8 cellular contexts compared by ENCODE assay signal in genomic region chr15:51401872-51402517, GRCh38.
DNase-seq lines count a peak whose midpoint lies in the region; ATAC-seq and TF ChIP-seq lines count a peak whose summit lies in the region.

No MANE protein-coding gene starts in this region.

- TF ChIP-seq CTCF in GM12874 (IDR thresholded peaks at IDR 0.05; ENCODE audit: insufficient read depth, low read depth, low read length) (peak; percentile 74), foreskin fibroblast (IDR thresholded peaks at IDR 0.05; ENCODE audit: low read depth, low read length) (peak; percentile 73), natural killer cell (IDR thresholded peaks at IDR 0.05) (no peak)

- no peak overlapping the region for H3K27ac Mint-ChIP-seq in effector memory CD8-positive, alpha-beta T cell
- no peak overlapping the region for H3K27ac Mint-ChIP-seq in natural killer cell

- H3K4me3 ChIP-seq in foreskin fibroblast (ENCODE audit: low read depth in 1 of 2, low read length in 2 of 2): no peak overlapping the region

- peak; percentile 32 for DNase-seq in A172 (ENCODE audit: low spot score)
- DNase-seq in RPMI8226: peak; percentile 49
- peak; percentile 18 to 64 for DNase-seq in foreskin fibroblast
- DNase-seq in posterior vena cava (ENCODE audit: low spot score): peak; percentile 85
- no peak for DNase-seq in NCI-H1436 (lab: John Stamatoyannopoulos, UW)
- DNase-seq in effector memory CD8-positive, alpha-beta T cell: no peak
- no peak for DNase-seq in natural killer cell

- no peak for ATAC-seq in effector memory CD8-positive, alpha-beta T cell (replicated peaks)
- ATAC-seq in natural killer cell: no peak

- H3K9me3 Mint-ChIP-seq in effector memory CD8-positive, alpha-beta T cell: no peaks in the 10 kb centered on the region
- no peaks in the 10 kb centered on the region for H3K9me3 Mint-ChIP-seq in natural killer cell

- H3K4me1 Mint-ChIP-seq in effector memory CD8-positive, alpha-beta T cell (ENCODE audit: low read depth in 2 of 2): peaks cover 0 to 6% of the 10 kb centered on the region in 2 donors
- H3K4me1 Mint-ChIP-seq in natural killer cell: peaks cover 0 to 5% of the 10 kb centered on the region in 2 donors

- no peaks in the 10 kb centered on the region for H3K36me3 Mint-ChIP-seq in effector memory CD8-positive, alpha-beta T cell (ENCODE audit: insufficient read depth)
- H3K36me3 Mint-ChIP-seq in natural killer cell: no peaks in the 10 kb centered on the region

- intact Hi-C loops in posterior vena cava (cut with DNase I): no loop called here
- intact Hi-C loops in natural killer cell (cut with micrococcal nuclease): no loop called here

- peaks cover 40 to 62% of the 10 kb centered on the region in 2 donors for H3K27me3 Mint-ChIP-seq in effector memory CD8-positive, alpha-beta T cell
- H3K27me3 Mint-ChIP-seq in natural killer cell (ENCODE audit: low read depth in 2 of 2): peaks cover 13 to 16% of the 10 kb centered on the region in 2 donors

- H3K4me3 Mint-ChIP-seq in effector memory CD8-positive, alpha-beta T cell: no peak overlapping the region
- H3K4me3 Mint-ChIP-seq in natural killer cell: no peak overlapping the region

Comparison
In these comparisons a context has a peak if more than half of its experiments do, and no peak if none do; other contexts are left out.
1. DNase-seq: peak in A172 (single experiment), RPMI8226 (single experiment), foreskin fibroblast (2 of 2) and posterior vena cava (single experiment); none in NCI-H1436 (single experiment), effector memory CD8-positive, alpha-beta T cell (0 of 3) and natural killer cell (single experiment).